In genomic region chr7:144057954-144058353, GRCh38 we compare ENCODE assay signal across 23 cellular contexts. TPM values are rescaled to one million over a fixed set of nuclear protein-coding genes. Genes with fewer than 3 reads are reported as not detected.
DNase-seq lines count a peak whose midpoint lies in the region; ATAC-seq, FAIRE-seq and TF ChIP-seq lines count a peak whose summit lies in the region.
"Had no signal": no experiment of that assay in that cellular context is flagged by ENCODE, and none has a peak within 500 bp of the region (broad histone marks: within the 10 kb centered on the region; RNA-seq: fewer than 3 reads in every experiment).

No MANE protein-coding gene starts in this region.

- H3K4me3 Mint-ChIP-seq in HFFc6 (no peak overlapping the region), osteocyte (ENCODE audit: unreplicated experiment) (no peak overlapping the region)
- H3K4me3 Mint-ChIP-seq: activated CD8-positive, alpha-beta T cell treated with anti-CD3 and anti-CD28 coated beads for 36 hours; activated naive CD8-positive, alpha-beta T cell; activated T-cell treated with anti-CD3 and anti-CD28 coated beads, Interleukin-2, amount 50 U/mL, for 4 hours; CD4-positive, CD25-positive, alpha-beta regulatory T cell; neural crest cell had no signal

- H3K9ac ChIP-seq in smooth muscle cell (ENCODE audit: low read depth), result no peak overlapping the region

- no peak overlapping the region for H2AFZ ChIP-seq in smooth muscle cell (ENCODE audit: low read depth)

- TF ChIP-seq CTCF in A549 (IDR thresholded peaks at IDR 0.05) (no peak), HFFc6 (IDR thresholded peaks at IDR 0.05) (no peak), fibroblast of villous mesenchyme (IDR thresholded peaks at IDR 0.05; ENCODE audit: insufficient read depth, low read depth, low read length) (no peak), osteocyte (IDR thresholded peaks at IDR 0.05) (no peak), smooth muscle cell (IDR thresholded peaks at IDR 0.05; ENCODE audit: borderline replicate concordance, insufficient read depth, poor library complexity, severe bottlenecking) (no peak)

- H3K36me3 Mint-ChIP-seq in HFFc6 (ENCODE audit: low read depth) (no peaks in the 10 kb centered on the region), osteocyte (ENCODE audit: unreplicated experiment) (no peaks in the 10 kb centered on the region)
- H3K36me3 Mint-ChIP-seq: CD4-positive, CD25-positive, alpha-beta regulatory T cell had no signal

- H3K4me1 Mint-ChIP-seq in HFFc6 (ENCODE audit: low read depth), result no peaks in the 10 kb centered on the region
- no peaks in the 10 kb centered on the region for H3K4me1 Mint-ChIP-seq in osteocyte (ENCODE audit: unreplicated experiment)
- H3K4me1 Mint-ChIP-seq: CD4-positive, CD25-positive, alpha-beta regulatory T cell; neural crest cell had no signal

- no peaks in the 10 kb centered on the region; the same call in 2 of the 3 replicates for H3K9me3 ChIP-seq in A549
- no peaks in the 10 kb centered on the region for H3K9me3 ChIP-seq in smooth muscle cell (replicated peaks; ENCODE audit: low read depth)
- H3K9me3 ChIP-seq: right atrium auricular region had no signal

- no peak for TF ChIP-seq POLR2A in A549 (IDR thresholded peaks at IDR 0.05; ENCODE audit: low read length)

- no peaks in the 10 kb centered on the region for H3F3A ChIP-seq in smooth muscle cell (ENCODE audit: low read depth)

- H3K27ac Mint-ChIP-seq in HFFc6, result no peak overlapping the region
- no peak overlapping the region for H3K27ac Mint-ChIP-seq in osteocyte (ENCODE audit: unreplicated experiment)
- H3K27ac Mint-ChIP-seq: activated CD8-positive, alpha-beta T cell treated with anti-CD3 and anti-CD28 coated beads for 36 hours; activated naive CD8-positive, alpha-beta T cell; CD4-positive, CD25-positive, alpha-beta regulatory T cell had no signal

- WGBS in A549 (ENCODE audit: missing lambda C conversion rate), result 4% methylated on average over 3 of the region's 3 CpGs
- WGBS in smooth muscle cell (ENCODE audit: low lambda C conversion rate), result 4% methylated on average over 3 of the region's 3 CpGs

- H4K20me1 ChIP-seq in smooth muscle cell (ENCODE audit: low read depth), result no peaks in the 10 kb centered on the region

- no peaks in the 10 kb centered on the region for H3K27me3 ChIP-seq in smooth muscle cell (ENCODE audit: low read depth)
- H3K27me3 ChIP-seq: cardiac muscle cell, heart left ventricle, right atrium auricular region, stomach had no signal

- no peak for TF ChIP-seq RAD21 in A549 (conservative IDR thresholded peaks at IDR 0.05 in 1 of 2, IDR thresholded peaks at IDR 0.05 in 1 of 2)

- DNase-seq in A549 (ENCODE audit: low read depth in 1 of 2, low spot score in 1 of 2) (peak; percentile 9 to 18), HFFc6 (peak; percentile 31), fibroblast of villous mesenchyme (ENCODE audit: low read depth) (peak; percentile 79), NOMO-1 (lab: John Stamatoyannopoulos, UW; ENCODE audit: unreplicated experiment in 2 of 2) (no peak), COLO668 (lab: John Stamatoyannopoulos, UW; ENCODE audit: unreplicated experiment) (no peak), osteocyte (ENCODE audit: extremely low spot score, unreplicated experiment) (no peak), smooth muscle cell (lab: John Stamatoyannopoulos, UW; ENCODE audit: unreplicated experiment) (no peak)
- DNase-seq: ACHN; activated CD8-positive, alpha-beta T cell treated with anti-CD3 and anti-CD28 coated beads for 36 hours; activated T-cell treated with anti-CD3 and anti-CD28 coated beads, Interleukin-2, amount 50 U/mL, for 4 hours; CD4-positive, CD25-positive, alpha-beta regulatory T cell; heart left ventricle; NCI-H2107; NCI-H82; stomach; T-helper 1 cell had no signal

- no peaks in the 10 kb centered on the region for H3K4me1 ChIP-seq in A549
- no peaks in the 10 kb centered on the region for H3K4me1 ChIP-seq in smooth muscle cell (ENCODE audit: low read depth)
- H3K4me1 ChIP-seq: heart left ventricle, right atrium auricular region, stomach had no signal

- no peaks in the 10 kb centered on the region for H3K79me2 ChIP-seq in smooth muscle cell (ENCODE audit: low read depth)

- H3K36me3 ChIP-seq in smooth muscle cell (ENCODE audit: low read depth), result no peaks in the 10 kb centered on the region
- H3K36me3 ChIP-seq: cardiac muscle cell, heart left ventricle, right atrium auricular region, stomach had no signal

- no peak for TF ChIP-seq EP300 in A549 (IDR thresholded peaks at IDR 0.05)

- ATAC-seq in A549 (peak; percentile 64 to 73; a peak in 4 of 6 replicates), SK-N-SH treated with all-trans-retinoic acid at 6 μM for 48 hours (peak; percentile 78)
- ATAC-seq: activated CD8-positive, alpha-beta T cell treated with anti-CD3 and anti-CD28 coated beads for 36 hours; activated T-cell treated with anti-CD3 and anti-CD28 coated beads, Interleukin-2, amount 50 U/mL, for 4 hours; esophagus mucosa; heart left ventricle had no signal

- H3K4me2 ChIP-seq in A549 (no peak overlapping the region), smooth muscle cell (no peak overlapping the region)

- H3K27me3 Mint-ChIP-seq in HFFc6 (ENCODE audit: insufficient read depth) (peaks cover 3% of the 10 kb centered on the region), osteocyte (ENCODE audit: unreplicated experiment) (peaks cover 4% of the 10 kb centered on the region)

- H3K9me3 Mint-ChIP-seq in HFFc6 (no peaks in the 10 kb centered on the region; the same call in 1 of the 2 replicates), osteocyte (ENCODE audit: unreplicated experiment) (no peaks in the 10 kb centered on the region)
- H3K9me3 Mint-ChIP-seq: activated T-cell treated with anti-CD3 and anti-CD28 coated beads, Interleukin-2, amount 50 U/mL, for 4 hours; neural crest cell had no signal

- POLR2A ChIA-PET in A549 (lab: Yijun Ruan, JAX), result no interaction called here

- CTCF ChIA-PET in A549 (lab: Yijun Ruan, JAX), result no interaction called here

- H3K27ac ChIP-seq in A549 (no peak overlapping the region), smooth muscle cell (ENCODE audit: low read depth) (no peak overlapping the region)
- H3K27ac ChIP-seq: cardiac muscle cell, heart left ventricle, right atrium auricular region, stomach had no signal

- H3K4me3 ChIP-seq in A549 (no peak overlapping the region), fibroblast of villous mesenchyme (ENCODE audit: low read depth, low read length) (no peak overlapping the region), smooth muscle cell (no peak overlapping the region)
- H3K4me3 ChIP-seq: cardiac muscle cell, heart left ventricle, right atrium auricular region, stomach had no signal

- FAIRE-seq in A549 (lab: Jason Lieb, UNC), result no peak
- FAIRE-seq: keratinocyte had no signal

RNA-seq across cellular contexts. Expression of gene OR2A5, which starts 9.2 kb away (rescaled TPM):
- polyA plus RNA-seq in A549 (2011; rRNA removed) (not detected in 2 replicates), A549 (2017; fragmentation: RNase III; extraction: RNeasy Plus Mini Kit Qiagen cat#74134 plus additional on column Dnase treatment) (not detected in 3 replicates), smooth muscle cell (not detected in 2 replicates)
- polyA plus RNA-seq in A549 (2012; cell fraction: cytosol; rRNA removed), result not detected in 2 replicates
- not detected in 2 replicates for polyA plus RNA-seq in A549 (2012; cell fraction: nucleus; rRNA removed)
- not detected in 2 replicates for polyA minus RNA-seq in A549 (2011; rRNA and poly(A)+ RNA removed)
- not detected for total RNA-seq in HFFc6 (2021; fragmentation: NEBNext Ultra II Directional; extraction: Animal tissue kit (Norgen Biotek cat#: 25700))
- total RNA-seq in fibroblast of villous mesenchyme (not detected in 2 replicates), osteocyte (not detected in 2 replicates), smooth muscle cell (not detected in 2 replicates)
- total RNA-seq: activated CD8-positive, alpha-beta T cell treated with anti-CD3 and anti-CD28 coated beads for 36 hours; activated T-cell treated with anti-CD3 and anti-CD28 coated beads, Interleukin-2, amount 50 U/mL, for 4 hours; cardiac muscle cell; CD4-positive, CD25-positive, alpha-beta regulatory T cell; esophagus mucosa; heart left ventricle; neural crest cell; right atrium auricular region; stomach had no signal
- polyA plus RNA-seq: cardiac muscle cell; CD4-positive, CD25-positive, alpha-beta regulatory T cell; heart left ventricle; keratinocyte; stomach had no signal

RNA-seq across cellular contexts. Expression of gene OR2A25, which starts 11.7 kb away (rescaled TPM):
- polyA plus RNA-seq in A549 (2011; rRNA removed), result not detected in 2 replicates
- polyA plus RNA-seq in A549 (2012; cell fraction: cytosol; rRNA removed), result not detected in 2 replicates
- not detected in 2 replicates for polyA plus RNA-seq in A549 (2012; cell fraction: nucleus; rRNA removed)
- not detected in 3 replicates for polyA plus RNA-seq in A549 (2017; fragmentation: RNase III; extraction: RNeasy Plus Mini Kit Qiagen cat#74134 plus additional on column Dnase treatment)
- not detected in 2 replicates for polyA minus RNA-seq in A549 (2011; rRNA and poly(A)+ RNA removed)
- not detected for total RNA-seq in HFFc6 (2021; fragmentation: NEBNext Ultra II Directional; extraction: Animal tissue kit (Norgen Biotek cat#: 25700))
- not detected in 2 replicates for total RNA-seq in fibroblast of villous mesenchyme
- total RNA-seq in osteocyte, result not detected in 2 replicates
- not detected in 2 replicates for total RNA-seq in smooth muscle cell
- polyA plus RNA-seq in smooth muscle cell, result not detected in 2 replicates
- total RNA-seq: activated CD8-positive, alpha-beta T cell treated with anti-CD3 and anti-CD28 coated beads for 36 hours; activated T-cell treated with anti-CD3 and anti-CD28 coated beads, Interleukin-2, amount 50 U/mL, for 4 hours; cardiac muscle cell; CD4-positive, CD25-positive, alpha-beta regulatory T cell; esophagus mucosa; heart left ventricle; neural crest cell; right atrium auricular region; stomach had no signal
- polyA plus RNA-seq: cardiac muscle cell; CD4-positive, CD25-positive, alpha-beta regulatory T cell; heart left ventricle; keratinocyte; stomach had no signal

RNA-seq across cellular contexts. Expression of gene OR2A12, which starts 28.1 kb away (rescaled TPM):
- not detected in 2 replicates for polyA plus RNA-seq in A549 (2011; rRNA removed)
- not detected in 2 replicates for polyA plus RNA-seq in A549 (2012; cell fraction: cytosol; rRNA removed)
- not detected in 2 replicates for polyA plus RNA-seq in A549 (2012; cell fraction: nucleus; rRNA removed)
- polyA plus RNA-seq in A549 (2017; fragmentation: RNase III; extraction: RNeasy Plus Mini Kit Qiagen cat#74134 plus additional on column Dnase treatment), result not detected in 3 replicates
- not detected in 2 replicates for polyA minus RNA-seq in A549 (2011; rRNA and poly(A)+ RNA removed)
- total RNA-seq in HFFc6 (2021; fragmentation: NEBNext Ultra II Directional; extraction: Animal tissue kit (Norgen Biotek cat#: 25700)), result not detected
- total RNA-seq in fibroblast of villous mesenchyme, result not detected in 2 replicates
- total RNA-seq in osteocyte, result not detected in 2 replicates
- total RNA-seq in smooth muscle cell, result not detected in 2 replicates
- not detected in 2 replicates for polyA plus RNA-seq in smooth muscle cell
- total RNA-seq: activated CD8-positive, alpha-beta T cell treated with anti-CD3 and anti-CD28 coated beads for 36 hours; activated T-cell treated with anti-CD3 and anti-CD28 coated beads, Interleukin-2, amount 50 U/mL, for 4 hours; cardiac muscle cell; CD4-positive, CD25-positive, alpha-beta regulatory T cell; esophagus mucosa; heart left ventricle; neural crest cell; right atrium auricular region; stomach had no signal
- polyA plus RNA-seq: cardiac muscle cell, heart left ventricle, keratinocyte, stomach had no signal

RNA-seq across cellular contexts. Expression of gene OR2A2, which starts 51.4 kb away (rescaled TPM):
- polyA plus RNA-seq in A549 (2011; rRNA removed) (not detected in 2 replicates), A549 (2017; fragmentation: RNase III; extraction: RNeasy Plus Mini Kit Qiagen cat#74134 plus additional on column Dnase treatment) (not detected in 3 replicates), smooth muscle cell (not detected in 2 replicates)
- not detected in 2 replicates for polyA plus RNA-seq in A549 (2012; cell fraction: cytosol; rRNA removed)
- not detected in 2 replicates for polyA plus RNA-seq in A549 (2012; cell fraction: nucleus; rRNA removed)
- not detected in 2 replicates for polyA minus RNA-seq in A549 (2011; rRNA and poly(A)+ RNA removed)
- not detected for total RNA-seq in HFFc6 (2021; fragmentation: NEBNext Ultra II Directional; extraction: Animal tissue kit (Norgen Biotek cat#: 25700))
- total RNA-seq in fibroblast of villous mesenchyme (not detected in 2 replicates), osteocyte (not detected in 2 replicates), smooth muscle cell (not detected in 2 replicates)
- total RNA-seq: activated CD8-positive, alpha-beta T cell treated with anti-CD3 and anti-CD28 coated beads for 36 hours; activated T-cell treated with anti-CD3 and anti-CD28 coated beads, Interleukin-2, amount 50 U/mL, for 4 hours; cardiac muscle cell; CD4-positive, CD25-positive, alpha-beta regulatory T cell; esophagus mucosa; heart left ventricle; neural crest cell; right atrium auricular region; stomach had no signal
- polyA plus RNA-seq: cardiac muscle cell; CD4-positive, CD25-positive, alpha-beta regulatory T cell; heart left ventricle; keratinocyte; stomach had no signal

RNA-seq across cellular contexts. Expression of gene OR6B1, which starts 57.8 kb away (rescaled TPM):
- not detected in 2 replicates for polyA plus RNA-seq in A549 (2011; rRNA removed)
- not detected in 2 replicates for polyA plus RNA-seq in A549 (2012; cell fraction: cytosol; rRNA removed)
- polyA plus RNA-seq in A549 (2012; cell fraction: nucleus; rRNA removed), result not detected in 2 replicates
- not detected in 3 replicates for polyA plus RNA-seq in A549 (2017; fragmentation: RNase III; extraction: RNeasy Plus Mini Kit Qiagen cat#74134 plus additional on column Dnase treatment)
- polyA minus RNA-seq in A549 (2011; rRNA and poly(A)+ RNA removed), result not detected in 2 replicates
- not detected for total RNA-seq in HFFc6 (2021; fragmentation: NEBNext Ultra II Directional; extraction: Animal tissue kit (Norgen Biotek cat#: 25700))
- total RNA-seq in fibroblast of villous mesenchyme, result under 0.01 TPM in 1 of 2 replicates, not detected in the other
- total RNA-seq in osteocyte, result not detected in 2 replicates
- total RNA-seq in smooth muscle cell, result not detected in 2 replicates
- polyA plus RNA-seq in smooth muscle cell, result not detected in 2 replicates
- total RNA-seq: activated CD8-positive, alpha-beta T cell treated with anti-CD3 and anti-CD28 coated beads for 36 hours; activated T-cell treated with anti-CD3 and anti-CD28 coated beads, Interleukin-2, amount 50 U/mL, for 4 hours; cardiac muscle cell; CD4-positive, CD25-positive, alpha-beta regulatory T cell; esophagus mucosa; heart left ventricle; neural crest cell; right atrium auricular region; stomach had no signal
- polyA plus RNA-seq: cardiac muscle cell; CD4-positive, CD25-positive, alpha-beta regulatory T cell; heart left ventricle; keratinocyte; stomach had no signal

Comparison
In these comparisons a context has a peak if more than half of its experiments do, and no peak if none do; other contexts are left out.
1. DNase-seq: peak in A549 (2 of 2), HFFc6 (single experiment) and fibroblast of villous mesenchyme (single experiment); none in NOMO-1 (0 of 2), COLO668 (single experiment), osteocyte (single experiment) and smooth muscle cell (single experiment).